ENCODE assay signal across 20 cellular contexts in genomic region chr6:33168624-33169023, GRCh38. TPM values are rescaled to one million over a fixed set of nuclear protein-coding genes. Genes with fewer than 3 reads are reported as not detected.
DNase-seq lines count a peak whose midpoint lies in the region; ATAC-seq and TF ChIP-seq lines count a peak whose summit lies in the region.
"Had no signal": no experiment of that assay in that cellular context is flagged by ENCODE, and none has a peak within 500 bp of the region (broad histone marks: within the 10 kb centered on the region; RNA-seq: fewer than 3 reads in every experiment).

No MANE protein-coding gene starts in this region.

- ATAC-seq in stimulated activated memory B cell treated with anti-CD40 and anti-IgM and Interleukin-4, amounts not matched to agents 10 μg/mL and 1 μg/mL and 100 μg/mL, for 72 hours, result no peak
- ATAC-seq in GM19455 (IDR thresholded peaks at IDR 0.05; ENCODE audit: unreplicated experiment), result no peak
- ATAC-seq in HG03520 (IDR thresholded peaks at IDR 0.05; ENCODE audit: unreplicated experiment), result no peak
- ATAC-seq: GM23338, HCT116, K562 had no signal

- H4K20me1 ChIP-seq in osteoblast (ENCODE audit: insufficient read depth, low read length), result no peaks in the 10 kb centered on the region
- H4K20me1 ChIP-seq: BLaER1 treated with 17β-estradiol and CSF1 and Interleukin-3, amounts not matched to agents 10 nM and 100 nM had no signal

- no peaks in the 10 kb centered on the region for H3K36me3 Mint-ChIP-seq in chondrocyte (ENCODE audit: low read depth)
- H3K36me3 Mint-ChIP-seq in stimulated activated memory B cell treated with anti-CD40 and anti-IgM and Interleukin-4, amounts not matched to agents 10 μg/mL and 1 μg/mL and 100 μg/mL, for 72 hours, result no peaks in the 10 kb centered on the region
- H3K36me3 Mint-ChIP-seq: CD8-positive, alpha-beta memory T cell had no signal

- H3K9me3 ChIP-seq in osteoblast (ENCODE audit: low read depth, low read length), result no peaks in the 10 kb centered on the region
- H3K9me3 ChIP-seq: BLaER1 treated with 17β-estradiol and CSF1 and Interleukin-3, amounts not matched to agents 10 nM and 100 nM had no signal

- no peaks in the 10 kb centered on the region for H3K4me1 ChIP-seq in osteoblast (ENCODE audit: insufficient read depth, low read length)

- no peak overlapping the region for H3K27ac Mint-ChIP-seq in chondrocyte (ENCODE audit: unreplicated experiment)
- H3K27ac Mint-ChIP-seq in stimulated activated memory B cell treated with anti-CD40 and anti-IgM and Interleukin-4, amounts not matched to agents 10 μg/mL and 1 μg/mL and 100 μg/mL, for 72 hours, result peak overlapping the region; percentile 69
- H3K27ac Mint-ChIP-seq: B cell, GM23338 had no signal

- TF ChIP-seq CTCF in chondrocyte (IDR thresholded peaks at IDR 0.05) (no peak), osteoblast (IDR thresholded peaks at IDR 0.05; ENCODE audit: extremely low read depth, low read depth, low read length) (no peak)

- H3K27me3 Mint-ChIP-seq in chondrocyte (ENCODE audit: low read depth), result peaks cover 2% of the 10 kb centered on the region
- peaks cover 58% of the 10 kb centered on the region for H3K27me3 Mint-ChIP-seq in stimulated activated memory B cell treated with anti-CD40 and anti-IgM and Interleukin-4, amounts not matched to agents 10 μg/mL and 1 μg/mL and 100 μg/mL, for 72 hours

- H3K4me3 ChIP-seq in H7 (ENCODE audit: insufficient read depth, low read depth, low read length) (no peak overlapping the region), osteoblast (ENCODE audit: insufficient read depth, low read length) (no peak overlapping the region)
- H3K4me3 ChIP-seq: BLaER1 treated with 17β-estradiol and CSF1 and Interleukin-3, amounts not matched to agents 10 nM and 100 nM; GM23338; K562 had no signal

- H3K79me2 ChIP-seq in osteoblast (ENCODE audit: insufficient read depth, low read length), result no peaks in the 10 kb centered on the region

- H3K4me3 Mint-ChIP-seq in chondrocyte (ENCODE audit: unreplicated experiment), result no peak overlapping the region
- H3K4me3 Mint-ChIP-seq in stimulated activated memory B cell treated with anti-CD40 and anti-IgM and Interleukin-4, amounts not matched to agents 10 μg/mL and 1 μg/mL and 100 μg/mL, for 72 hours, result no peak overlapping the region
- H3K4me3 Mint-ChIP-seq: B cell, GM23338 had no signal

- no peaks in the 10 kb centered on the region for H3K9me3 Mint-ChIP-seq in chondrocyte (ENCODE audit: low read depth)
- H3K9me3 Mint-ChIP-seq in stimulated activated memory B cell treated with anti-CD40 and anti-IgM and Interleukin-4, amounts not matched to agents 10 μg/mL and 1 μg/mL and 100 μg/mL, for 72 hours, result no peaks in the 10 kb centered on the region
- H3K9me3 Mint-ChIP-seq: CD8-positive, alpha-beta memory T cell; GM23338 had no signal

- H3K36me3 ChIP-seq in H7 (replicated peaks; ENCODE audit: control insufficient read depth, insufficient read depth, low read length) (no peaks in the 10 kb centered on the region), osteoblast (ENCODE audit: insufficient read depth, low read length) (no peaks in the 10 kb centered on the region)
- H3K36me3 ChIP-seq: BLaER1 treated with 17β-estradiol and CSF1 and Interleukin-3, amounts not matched to agents 10 nM and 100 nM had no signal

- no peaks in the 10 kb centered on the region for H3K4me1 Mint-ChIP-seq in chondrocyte (ENCODE audit: low read depth)
- peaks cover 29% of the 10 kb centered on the region for H3K4me1 Mint-ChIP-seq in stimulated activated memory B cell treated with anti-CD40 and anti-IgM and Interleukin-4, amounts not matched to agents 10 μg/mL and 1 μg/mL and 100 μg/mL, for 72 hours
- H3K4me1 Mint-ChIP-seq: CD8-positive, alpha-beta memory T cell had no signal

- peak; percentile 31 for DNase-seq in H7
- peak; percentile 24 for DNase-seq in chondrocyte (ENCODE audit: low spot score)
- DNase-seq in osteoblast (ENCODE audit: insufficient read length, low spot score, missing footprints), result peak; percentile 44
- DNase-seq in NCI-H2029 (lab: John Stamatoyannopoulos, UW), result no peak
- DNase-seq: CD8-positive, alpha-beta memory T cell; COR-L47; DMS 273 treated with DMSO at 0.1 percent for 48 hours; DMS53; DND-41; EL; IMR-90 had no signal

- no peak overlapping the region for H2AFZ ChIP-seq in osteoblast (ENCODE audit: low read length)
- H2AFZ ChIP-seq: GM23338 had no signal

- no peak overlapping the region for H3K4me2 ChIP-seq in osteoblast (ENCODE audit: insufficient read depth, low read length)
- H3K4me2 ChIP-seq: GM23338 had no signal

- H3K27ac ChIP-seq in osteoblast (ENCODE audit: low read depth, low read length), result no peak overlapping the region
- H3K27ac ChIP-seq: BLaER1 treated with 17β-estradiol and CSF1 and Interleukin-3, amounts not matched to agents 10 nM and 100 nM had no signal

- H3K27me3 ChIP-seq in H7 (ENCODE audit: control insufficient read depth, insufficient read depth, low read length) (peaks cover 2% of the 10 kb centered on the region; the same call in 1 of the 2 replicates), osteoblast (ENCODE audit: insufficient read depth, low read length) (no peaks in the 10 kb centered on the region)
- H3K27me3 ChIP-seq: BLaER1 treated with 17β-estradiol and CSF1 and Interleukin-3, amounts not matched to agents 10 nM and 100 nM had no signal

RNA-seq across cellular contexts. Expression of gene COL11A2, which starts 23.6 kb away (rescaled TPM):
- total RNA-seq in H7 (2014; rRNA removed; shearing (Covaris generic)), result 0.48 and 0.67 TPM in 2 replicates
- total RNA-seq in chondrocyte (2.8 to 10.0 TPM (median 10.0 TPM) in 3 replicates), osteoblast (1.8 TPM in 2 replicates)

RNA-seq across cellular contexts. Expression of gene RXRB, which starts 31.8 kb away (rescaled TPM):
- 16.7 and 18.1 TPM in 2 replicates for total RNA-seq in H7 (2014; rRNA removed; shearing (Covaris generic))
- total RNA-seq in chondrocyte, result 45.1 to 51.5 TPM (median 46.5 TPM) in 3 replicates
- total RNA-seq in osteoblast, result 19.2 and 20.9 TPM in 2 replicates

RNA-seq across cellular contexts. Expression of gene SLC39A7, which starts 32.0 kb away (rescaled TPM):
- total RNA-seq in H7 (2014; rRNA removed; shearing (Covaris generic)), result 96.3 and 115 TPM in 2 replicates
- total RNA-seq in chondrocyte (222 to 238 TPM (median 225 TPM) in 3 replicates), osteoblast (108 and 109 TPM in 2 replicates)

RNA-seq across cellular contexts. Expression of gene HSD17B8, which starts 35.8 kb away (rescaled TPM):
- total RNA-seq in H7 (2014; rRNA removed; shearing (Covaris generic)), result 14.7 and 16.0 TPM in 2 replicates
- total RNA-seq in chondrocyte, result 0.60 to 2.8 TPM (median 1.1 TPM) in 3 replicates
- 2.7 and 3.3 TPM in 2 replicates for total RNA-seq in osteoblast
- total RNA-seq: A172 had no signal

RNA-seq across cellular contexts. Expression of gene RING1, which starts 39.7 kb away (rescaled TPM):
- 18.5 and 19.7 TPM in 2 replicates for total RNA-seq in H7 (2014; rRNA removed; shearing (Covaris generic))
- total RNA-seq in chondrocyte (42.8 to 49.7 TPM (median 44.5 TPM) in 3 replicates), osteoblast (34.0 and 34.2 TPM in 2 replicates)
